Comparison of ENCODE assay signal across 20 cellular contexts in the genomic region with DNA sequence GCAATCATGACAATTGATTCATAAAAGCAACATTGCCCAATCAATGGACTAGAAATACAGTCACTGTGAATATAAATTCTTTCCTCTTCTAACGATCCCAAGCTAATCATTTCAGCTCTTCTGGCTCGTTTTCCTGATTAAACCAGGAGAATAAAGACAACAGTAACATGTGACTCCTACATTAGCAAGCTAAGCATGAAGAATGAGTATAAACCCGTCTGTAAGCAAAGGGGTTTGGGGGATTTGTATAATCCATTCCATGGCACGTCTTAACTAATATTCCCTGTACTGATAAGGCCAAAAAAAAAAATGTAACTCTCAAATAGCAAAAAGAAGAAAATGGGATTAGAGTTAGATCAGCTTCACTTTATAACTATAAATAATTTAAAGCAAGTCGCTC.
"Had no signal": no experiment of that assay in that cellular context is flagged by ENCODE, and none has a peak within 500 bp of the region (broad histone marks: within the 10 kb centered on the region; RNA-seq: fewer than 3 reads in every experiment).

No MANE protein-coding gene starts in this region.

- H3K27ac ChIP-seq: cardiac muscle cell, lower lobe of right lung, spleen, upper lobe of right lung had no signal

- H3K27me3 ChIP-seq: cardiac muscle cell, spleen, upper lobe of right lung had no signal

- H3K4me3 ChIP-seq: cardiac muscle cell, lower lobe of right lung, spleen, upper lobe of right lung had no signal

- H3K9me3 ChIP-seq: lower lobe of right lung, spleen, upper lobe of right lung had no signal

- ATAC-seq: left lobe of liver; lower lobe of right lung; naive thymus-derived CD4-positive, alpha-beta T cell; stimulated activated naive CD8-positive, alpha-beta T cell treated with anti-CD3 and anti-CD28 coated beads, Interleukin-15, Interleukin-2, amounts not matched to agents 100 U/mL and 50 U/mL, for 24 hours; upper lobe of right lung; WTC11 had no signal

- H3K36me3 ChIP-seq: cardiac muscle cell, lower lobe of right lung, spleen, upper lobe of right lung had no signal

- H3K4me1 Mint-ChIP-seq: endodermal cell, WTC11 had no signal

- H3K4me3 Mint-ChIP-seq: activated naive CD8-positive, alpha-beta T cell; endodermal cell; naive thymus-derived CD4-positive, alpha-beta T cell; neural crest cell; WTC11 had no signal

- H3K36me3 Mint-ChIP-seq: activated naive CD8-positive, alpha-beta T cell; naive thymus-derived CD4-positive, alpha-beta T cell; WTC11 had no signal

- DNase-seq: activated T-cell treated with anti-CD3 and anti-CD28 coated beads, Interleukin-2, amount 50 U/mL, for 1 hour; amniotic stem cell; cortex of kidney; endodermal cell; lower lobe of right lung; naive thymus-derived CD4-positive, alpha-beta T cell; occipital lobe; posterior cingulate gyrus; retina; spleen; stimulated activated CD4-positive, alpha-beta T cell treated with anti-CD3 and anti-CD28 coated beads, Interleukin-4, amount 100 ng/mL, for 24 hours; stimulated activated naive CD8-positive, alpha-beta T cell treated with anti-CD3 and anti-CD28 coated beads, Interleukin-15, Interleukin-2, amounts not matched to agents 100 U/mL and 50 U/mL, for 24 hours; T-helper 1 cell; T-helper 9 cell; upper lobe of right lung had no signal

- H3K9me3 Mint-ChIP-seq: endodermal cell; naive thymus-derived CD4-positive, alpha-beta T cell; neural crest cell; WTC11 had no signal

- H3K27ac Mint-ChIP-seq: activated naive CD8-positive, alpha-beta T cell; endodermal cell; naive thymus-derived CD4-positive, alpha-beta T cell; WTC11 had no signal
